15 cellular contexts compared by ENCODE assay signal in genomic region chr16:86998196-86999001, GRCh38.
DNase-seq lines count a peak whose midpoint lies in the region; ATAC-seq, FAIRE-seq and TF ChIP-seq lines count a peak whose summit lies in the region.
"Had no signal": no experiment of that assay in that cellular context is flagged by ENCODE, and none has a peak within 500 bp of the region (broad histone marks: within the 10 kb centered on the region; RNA-seq: fewer than 3 reads in every experiment).

No MANE protein-coding gene starts in this region.

- dilution Hi-C loops in IMR-90 (cut with HindIII; ENCODE audit: low sequenced_read_pairs, unreplicated experiment): no loop called here

- POLR2A ChIA-PET in IMR-90 (lab: Charles Lee; ENCODE audit: unreplicated experiment): no interaction called here

- no peak overlapping the region for H3K4me2 ChIP-seq in IMR-90 (ENCODE audit: low read depth, low read length)
- H3K4me2 ChIP-seq in smooth muscle cell: no peak overlapping the region

- H3K27me3 ChIP-seq in IMR-90 (ENCODE audit: control insufficient read depth, insufficient read depth, low read length) (no peaks in the 10 kb centered on the region), bronchial epithelial cell (ENCODE audit: control insufficient read depth, insufficient read depth, low read length) (no peaks in the 10 kb centered on the region), sigmoid colon (peaks cover 3 to 44% (median 22%) of the 10 kb centered on the region in 3 donors), smooth muscle cell (ENCODE audit: low read depth) (peaks cover 5% of the 10 kb centered on the region)

- no peak overlapping the region for H3K18ac ChIP-seq in IMR-90 (ENCODE audit: low read depth, low read length)

- peaks cover 29% of the 10 kb centered on the region for H3K9me1 ChIP-seq in IMR-90 (ENCODE audit: insufficient read depth, low read length)

- H4K91ac ChIP-seq in IMR-90 (ENCODE audit: insufficient read depth, low read depth, low read length): peak overlapping the region; percentile 29; the same call in 1 of the 2 replicates

- peak; percentile 99 for FAIRE-seq in bronchial epithelial cell (lab: Jason Lieb, UNC)
- FAIRE-seq: GM12878, GM18507 had no signal

- TF ChIP-seq EP300 in sigmoid colon (IDR thresholded peaks at IDR 0.05): no peak

- CTCF ChIA-PET in IMR-90 (lab: Yijun Ruan, JAX): no interaction called here

- H2AFZ ChIP-seq in IMR-90 (replicated peaks; ENCODE audit: low read length, poor library complexity): peak overlapping the region; percentile 2
- H2AFZ ChIP-seq in smooth muscle cell (ENCODE audit: low read depth): no peak overlapping the region
- H2AFZ ChIP-seq: GM23248 had no signal

- no TSS peak for BruUV-seq in IMR-90 (replicated peaks; lab: Mats Ljungman, UMichigan)

- no peak overlapping the region for H4K8ac ChIP-seq in IMR-90 (ENCODE audit: low read depth in 2 of 2, low read length in 2 of 2)

- H3K4me3 ChIP-seq in IMR-90 (ENCODE audit: insufficient read depth, low read depth, low read length) (no peak overlapping the region), bronchial epithelial cell (ENCODE audit: low read depth, low read length) (no peak overlapping the region), sigmoid colon (no peak overlapping the region), smooth muscle cell (no peak overlapping the region)
- H3K4me3 ChIP-seq: GM12878, GM23248 had no signal

- 91% methylated on average over 7 of the region's 21 CpGs; no CpG with 5 or more reads in 1 of the 2 experiments for WGBS in IMR-90 (ENCODE audit: extremely low coverage in 2 of 2, insufficient read length in 1 of 2), 2 experiments
- WGBS in sigmoid colon, 2 donors: 89 to 91% methylated on average over 21 of the region's 21 CpGs
- WGBS in smooth muscle cell (ENCODE audit: low lambda C conversion rate): 91% methylated on average over 21 of the region's 21 CpGs

- H3K79me1 ChIP-seq in IMR-90 (ENCODE audit: low read depth in 1 of 2, low read length in 2 of 2): no peaks in the 10 kb centered on the region

- peak overlapping the region; percentile 21; the same call in 2 of the 3 replicates for H2BK15ac ChIP-seq in IMR-90 (ENCODE audit: low read depth, low read length)

- H3K36me3 ChIP-seq in IMR-90 (ENCODE audit: control insufficient read depth, insufficient read depth, low read length) (no peaks in the 10 kb centered on the region), bronchial epithelial cell (ENCODE audit: control insufficient read depth, insufficient read depth, low read length) (no peaks in the 10 kb centered on the region), sigmoid colon (no peaks in the 10 kb centered on the region), smooth muscle cell (ENCODE audit: low read depth) (no peaks in the 10 kb centered on the region)

- peak overlapping the region; percentile 97 for H2AK5ac ChIP-seq in IMR-90 (ENCODE audit: low read depth, low read length)

- peak overlapping the region; percentile 70 for H3K4ac ChIP-seq in IMR-90 (ENCODE audit: low read depth, low read length)

- H2BK5ac ChIP-seq in IMR-90 (ENCODE audit: low read depth, low read length, poor library complexity, severe bottlenecking): no peak overlapping the region

- peaks cover 7% of the 10 kb centered on the region for H3F3A ChIP-seq in smooth muscle cell (ENCODE audit: low read depth)

- no peak overlapping the region for H3K56ac ChIP-seq in IMR-90 (ENCODE audit: extremely low read depth, insufficient read depth, low read length)

- H3K14ac ChIP-seq in IMR-90 (replicated peaks; ENCODE audit: low read depth, low read length): peak overlapping the region; percentile 79

- H3K9me3 ChIP-seq in IMR-90 (ENCODE audit: control insufficient read depth, insufficient read depth, low read length) (peaks cover 2% of the 10 kb centered on the region; the same call in 1 of the 2 replicates), sigmoid colon (peaks cover 0 to 4% (median 0%) of the 10 kb centered on the region in 4 donors), smooth muscle cell (replicated peaks; ENCODE audit: low read depth) (no peaks in the 10 kb centered on the region)

- no peak for TF ChIP-seq POLR2A in IMR-90 (IDR thresholded peaks at IDR 0.05; ENCODE audit: low read depth, low read length)
- no peak for TF ChIP-seq POLR2A in sigmoid colon (IDR thresholded peaks at IDR 0.05)

- H3K4me1 ChIP-seq in IMR-90 (ENCODE audit: control insufficient read depth, insufficient read depth, low read length): peaks cover 10% of the 10 kb centered on the region
- H3K4me1 ChIP-seq in sigmoid colon: no peaks in the 10 kb centered on the region
- peaks cover 8% of the 10 kb centered on the region for H3K4me1 ChIP-seq in smooth muscle cell (ENCODE audit: low read depth)

- TF ChIP-seq RAD21 in IMR-90 (IDR thresholded peaks at IDR 0.05; ENCODE audit: low read length): no peak

- ATAC-seq in IMR-90 (ENCODE audit: low read depth): no peak
- ATAC-seq: GM12878 had no signal

- no peak overlapping the region for H4K5ac ChIP-seq in IMR-90 (ENCODE audit: low read depth, low read length)

- TF ChIP-seq CTCF in IMR-90 (conservative IDR thresholded peaks at IDR 0.05; ENCODE audit: low read depth, low read length) (no peak), bronchial epithelial cell (IDR thresholded peaks at IDR 0.05; ENCODE audit: insufficient read depth, low read length, severe bottlenecking) (no peak), sigmoid colon (IDR thresholded peaks at IDR 0.05) (no peak), smooth muscle cell (IDR thresholded peaks at IDR 0.05; ENCODE audit: borderline replicate concordance, insufficient read depth, poor library complexity, severe bottlenecking) (no peak)

- intact Hi-C loops in IMR-90 (cut with micrococcal nuclease) (no loop called here), sigmoid colon (cut with DNase I) (no loop called here)

- H2BK120ac ChIP-seq in IMR-90 (ENCODE audit: low read depth, low read length): no peak overlapping the region

- no peaks in the 10 kb centered on the region for H4K20me1 ChIP-seq in IMR-90 (ENCODE audit: insufficient read depth, low read length)
- no peaks in the 10 kb centered on the region for H4K20me1 ChIP-seq in smooth muscle cell (ENCODE audit: low read depth)

- H2BK20ac ChIP-seq in IMR-90 (ENCODE audit: low read depth, low read length): peak overlapping the region; percentile 43; the same call in 1 of the 2 replicates

- no peak overlapping the region for H2AK9ac ChIP-seq in IMR-90 (replicated peaks; ENCODE audit: low read depth, low read length, poor library complexity)

- in situ Hi-C loops in IMR-90 (cut with MboI; ENCODE audit: low sequenced_read_pairs): no loop called here

- H3K27ac ChIP-seq in IMR-90 (ENCODE audit: insufficient read depth, low read length) (no peak overlapping the region), sigmoid colon (no peak overlapping the region), smooth muscle cell (ENCODE audit: low read depth) (no peak overlapping the region)
- H3K27ac ChIP-seq: GM23248 had no signal

- no peak for DNase-seq in IMR-90
- no peak for DNase-seq in bronchial epithelial cell (ENCODE audit: low read depth)
- peak; percentile 23 for DNase-seq in kidney tubule cell (ENCODE audit: low spot score)
- peak; percentile 54 for DNase-seq in sigmoid colon
- DNase-seq in smooth muscle cell (lab: John Stamatoyannopoulos, UW; ENCODE audit: unreplicated experiment): no peak
- no peak for DNase-seq in T-helper 1 cell
- DNase-seq in putamen (ENCODE audit: low spot score): no peak
- DNase-seq: C1 segment of cervical spinal cord; Calu3; CD4-positive, alpha-beta T cell; DMS 273 treated with DMSO at 0.1 percent for 48 hours; GM23248; H7 had no signal

- no peaks in the 10 kb centered on the region for H3K79me2 ChIP-seq in smooth muscle cell (ENCODE audit: low read depth)

- no peak overlapping the region for H3K9ac ChIP-seq in IMR-90 (ENCODE audit: low read depth, low read length)
- no peak overlapping the region for H3K9ac ChIP-seq in smooth muscle cell (ENCODE audit: low read depth)
- H3K9ac ChIP-seq: GM23248 had no signal

- H3K23ac ChIP-seq in IMR-90 (ENCODE audit: low read depth, low read length): no peak overlapping the region

TF ChIP-seq in IMR-90, 13 proteins besides CTCF, POLR2A, EP300 and RAD21:
- TF ChIP-seq MAFK (IDR thresholded peaks at IDR 0.05; ENCODE audit: low read depth, low read length) (no peak), MXI1 (IDR thresholded peaks at IDR 0.05; ENCODE audit: borderline replicate concordance, low read depth, low read length) (no peak), FOS (IDR thresholded peaks at IDR 0.05; ENCODE audit: low read depth, low read length) (no peak), NFE2L2 (IDR thresholded peaks at IDR 0.05; ENCODE audit: low read depth, low read length) (no peak), CEBPB (IDR thresholded peaks at IDR 0.05; ENCODE audit: low read depth, low read length) (no peak), RCOR1 (IDR thresholded peaks at IDR 0.05; ENCODE audit: insufficient replicate concordance, low read length) (no peak), USF2 (IDR thresholded peaks at IDR 0.05; ENCODE audit: low read depth, low read length) (no peak), CHD1 (IDR thresholded peaks at IDR 0.05; ENCODE audit: low read depth, low read length) (no peak), SMC3 (IDR thresholded peaks at IDR 0.05; ENCODE audit: low read depth, low read length) (no peak), BHLHE40 (IDR thresholded peaks at IDR 0.05; ENCODE audit: low read depth, low read length) (no peak), MAZ (IDR thresholded peaks at IDR 0.05; ENCODE audit: borderline replicate concordance, low read depth, low read length) (no peak), ELK1 (IDR thresholded peaks at IDR 0.05; ENCODE audit: borderline replicate concordance, low read depth, low read length) (no peak), RFX5 (IDR thresholded peaks at IDR 0.05; ENCODE audit: low read depth, low read length) (no peak)

Comparison
In these comparisons a context has a peak if more than half of its experiments do, and no peak if none do; other contexts are left out.
1. DNase-seq: peak in kidney tubule cell (single experiment) and sigmoid colon (single experiment); none in IMR-90 (single experiment), bronchial epithelial cell (single experiment), smooth muscle cell (single experiment), T-helper 1 cell (0 of 5) and putamen (single experiment).